In the genomic region with DNA sequence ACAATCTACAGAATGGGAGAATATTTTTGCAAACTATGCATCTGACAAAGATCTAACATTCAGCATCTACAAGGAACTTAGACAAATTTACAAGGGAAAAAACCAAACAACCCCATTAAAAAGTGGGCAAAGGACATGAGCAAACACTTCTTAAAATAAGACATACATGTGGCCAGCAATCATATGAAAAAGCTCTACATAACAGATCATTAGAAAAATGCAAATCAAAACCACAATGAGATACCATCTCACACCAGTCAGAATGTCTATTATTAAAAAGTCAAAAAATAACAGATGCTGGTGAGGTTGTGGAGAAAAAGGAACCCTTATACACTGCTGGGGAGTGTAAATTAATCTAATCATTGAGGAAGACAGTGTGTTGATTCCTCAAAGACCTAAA, we compare ENCODE assay signal across 10 cellular contexts. TPM values are rescaled to one million over a fixed set of nuclear protein-coding genes. Genes with fewer than 3 reads are reported as not detected.
DNase-seq lines count a peak whose midpoint lies in the region; ATAC-seq, FAIRE-seq and TF ChIP-seq lines count a peak whose summit lies in the region.
"Not testable (repeated sequence)": the region's sequence is repeated elsewhere in the genome, so short reads cannot be mapped to it uniquely, and the experiment has no call there.
"Had no signal": no experiment of that assay in that cellular context is flagged by ENCODE, and none has a peak within 500 bp of the region (broad histone marks: within the 10 kb centered on the region; RNA-seq: fewer than 3 reads in every experiment).

No MANE protein-coding gene starts in this region.

- CTCF ChIA-PET in OCI-LY7 (lab: Charles Lee; ENCODE audit: unreplicated experiment) = not testable (repeated sequence)
- CTCF ChIA-PET in GM12878 (lab: Yijun Ruan, JAX) = interaction anchor here (1.3 to 7.4 kb wide), 7 partner anchors 9 to 56 kb away, joined by 3 to 149 read pairs (median 14); partner anchors contain the start of gene RASSF6

- H4K20me1 ChIP-seq in MM.1S (ENCODE audit: insufficient read depth, low read length); OCI-LY7 (ENCODE audit: insufficient read depth, low read length); GM12878 (ENCODE audit: control insufficient read depth, insufficient read depth): not testable (repeated sequence)

- not testable (repeated sequence) for H3K4me2 ChIP-seq in MM.1S (ENCODE audit: low read depth, low read length); OCI-LY7 (ENCODE audit: low read length); GM12878 (ENCODE audit: control insufficient read depth, insufficient read depth)

- not testable (repeated sequence) for DNase-seq in MM.1S; OCI-LY7 (ENCODE audit: low spot score); GM12878 (ENCODE audit: low read depth, low spot score)

- TF ChIP-seq CTCF in MM.1S (IDR thresholded peaks at IDR 0.05; ENCODE audit: low read length); OCI-LY7 (conservative IDR thresholded peaks at IDR 0.05; ENCODE audit: low read length); GM12878 (IDR thresholded peaks at IDR 0.05 in 2 of 3, conservative IDR thresholded peaks at IDR 0.05 in 1 of 3; ENCODE audit: control insufficient read depth in 2 of 3, extremely low read depth in 1 of 3, insufficient read depth in 1 of 3, low read depth in 3 of 3, low read length in 3 of 3): not testable (repeated sequence)

- H3K9me3 ChIP-seq in MM.1S (replicated peaks; ENCODE audit: insufficient read depth, low read length); GM12878 (replicated peaks; ENCODE audit: control insufficient read depth, insufficient read depth, low read length): not testable (repeated sequence)
- H3K9me3 ChIP-seq in OCI-LY7 (ENCODE audit: low read length) = peaks cover 11% of the 10 kb centered on the region

- peak; percentile 46 for ATAC-seq in GM18502 (IDR thresholded peaks at IDR 0.05; ENCODE audit: poor library complexity, unreplicated experiment)
- ATAC-seq in GM18867 (IDR thresholded peaks at IDR 0.05; ENCODE audit: unreplicated experiment) = peak; percentile 42
- peak; percentile 23 for ATAC-seq in GM19468 (IDR thresholded peaks at IDR 0.05; ENCODE audit: extremely low read depth, unreplicated experiment)
- ATAC-seq in HG03354 (IDR thresholded peaks at IDR 0.05; ENCODE audit: poor library complexity, severe bottlenecking, unreplicated experiment) = peak; percentile 40
- peak; percentile 49 for ATAC-seq in GM12878

- in situ Hi-C loops in GM12878 (cut with MboI) = not testable (repeated sequence)

- TF ChIP-seq RAD21 in GM12878 (IDR thresholded peaks at IDR 0.05; ENCODE audit: insufficient read depth, low read depth, low read length) = not testable (repeated sequence)

- H3K27me3 ChIP-seq in MM.1S (replicated peaks; ENCODE audit: insufficient read depth, low read length); GM12878 (replicated peaks in 1 of 2; ENCODE audit: control insufficient read depth in 2 of 2, insufficient read depth in 2 of 2, low read length in 1 of 2): not testable (repeated sequence)

- not testable (repeated sequence) for H3K9ac ChIP-seq in MM.1S (ENCODE audit: low read length); GM12878 (ENCODE audit: control insufficient read depth, insufficient read depth, low read length)

- BruUV-seq in OCI-LY7 (replicated peaks; lab: Mats Ljungman, UMichigan); GM12878 (replicated peaks; lab: Mats Ljungman, UMichigan): not testable (repeated sequence)

- POLR2A ChIA-PET in OCI-LY7 (lab: Charles Lee) (interaction anchor here (0.6 to 1.8 kb wide), 5 partner anchors 9 to 57 kb away, joined by 3 to 5 read pairs (median 3); no protein-coding TSS in a partner anchor), GM12878 (lab: Charles Lee) (interaction anchor here (0.7 to 1.7 kb wide), 5 partner anchors 10 to 58 kb away, joined by 3 to 5 read pairs (median 5); no protein-coding TSS in a partner anchor)

- H2AFZ ChIP-seq in MM.1S (ENCODE audit: low read length); OCI-LY7 (ENCODE audit: low read length); GM12878 (ENCODE audit: control insufficient read depth, low read depth, low read length): not testable (repeated sequence)

- not testable (repeated sequence) for H3K9me2 ChIP-seq in MM.1S (replicated peaks; ENCODE audit: insufficient read depth, low read length); OCI-LY7 (ENCODE audit: insufficient read depth, low read length)

- intact Hi-C loops in OCI-LY7 (cut with micrococcal nuclease; ENCODE audit: unreplicated experiment) = not testable (repeated sequence)
- intact Hi-C loops in GM12878 (cut with micrococcal nuclease; ENCODE audit: unreplicated experiment) = loop anchor here (10.0 kb wide), 1 partner anchor 342 kb away; the partner anchor contains the start of gene ANKRD17

- H3K4me1 ChIP-seq in MM.1S (ENCODE audit: low read length) (peaks cover 47% of the 10 kb centered on the region), OCI-LY7 (ENCODE audit: insufficient read depth, low read length, poor library complexity, severe bottlenecking) (peaks cover 97% of the 10 kb centered on the region)
- H3K4me1 ChIP-seq in GM12878 (ENCODE audit: control insufficient read depth, insufficient read depth, low read length) = not testable (repeated sequence)

- not testable (repeated sequence) for FAIRE-seq in GM12878 (lab: Jason Lieb, UNC)

- H3K36me3 ChIP-seq in MM.1S (replicated peaks; ENCODE audit: insufficient read depth, low read length); GM12878 (ENCODE audit: control insufficient read depth in 2 of 2, insufficient read depth in 2 of 2, low read length in 1 of 2): not testable (repeated sequence)
- H3K36me3 ChIP-seq in OCI-LY7 (ENCODE audit: insufficient read depth, low read length) = peaks cover 99% of the 10 kb centered on the region

- not testable (repeated sequence) for H3K79me2 ChIP-seq in MM.1S (ENCODE audit: low read length); GM12878 (ENCODE audit: control insufficient read depth, insufficient read depth, low read length)
- peaks cover 100% of the 10 kb centered on the region for H3K79me2 ChIP-seq in OCI-LY7 (ENCODE audit: insufficient read depth, low read depth, low read length)

- not testable (repeated sequence) for TF ChIP-seq EP300 in GM12878 (IDR thresholded peaks at IDR 0.05; ENCODE audit: borderline replicate concordance in 1 of 2, control insufficient read depth in 1 of 2, low read depth in 2 of 2, low read length in 2 of 2)

- H3K27ac ChIP-seq in MM.1S (ENCODE audit: low read length) (peak overlapping the region; percentile 5; the same call in 1 of the 2 replicates), OCI-LY7 (ENCODE audit: low read depth, low read length, poor library complexity, severe bottlenecking) (peak overlapping the region; percentile 61)
- not testable (repeated sequence) for H3K27ac ChIP-seq in GM12878 (ENCODE audit: control insufficient read depth, insufficient read depth)

- SMC1A ChIA-PET in GM12878 (lab: Charles Lee; ENCODE audit: uncharacterized antibody, unreplicated experiment) = interaction anchor here (1.4 to 7.4 kb wide), 4 partner anchors 18 to 56 kb away, joined by 3 to 146 read pairs (median 100); partner anchors contain the start of gene RASSF6

- not testable (repeated sequence) for H3K4me3 ChIP-seq in MM.1S (ENCODE audit: low read length); OCI-LY7 (ENCODE audit: low read depth, low read length, poor library complexity, severe bottlenecking); GM12878

- H3F3A ChIP-seq in MM.1S (ENCODE audit: insufficient read depth, low read length) = peaks cover 15% of the 10 kb centered on the region; the same call in 1 of the 2 replicates

- RAD21 ChIA-PET in GM12878 (lab: Charles Lee; ENCODE audit: unreplicated experiment) = interaction anchor here (0.6 to 5.4 kb wide), 4 partner anchors 12 to 389 kb away, joined by 3 to 21 read pairs (median 4); no protein-coding TSS in a partner anchor

- TF ChIP-seq POLR2A in GM12878 (IDR thresholded peaks at IDR 0.05; ENCODE audit: low read depth, low read length) = not testable (repeated sequence)

TF ChIP-seq in GM12878, 131 proteins besides CTCF, POLR2A, EP300 and RAD21 (continues in another document):
- peak; percentile 83 for TF ChIP-seq MTA2 (IDR thresholded peaks at IDR 0.05; ENCODE audit: low read depth)
- TF ChIP-seq, protein P1, sequence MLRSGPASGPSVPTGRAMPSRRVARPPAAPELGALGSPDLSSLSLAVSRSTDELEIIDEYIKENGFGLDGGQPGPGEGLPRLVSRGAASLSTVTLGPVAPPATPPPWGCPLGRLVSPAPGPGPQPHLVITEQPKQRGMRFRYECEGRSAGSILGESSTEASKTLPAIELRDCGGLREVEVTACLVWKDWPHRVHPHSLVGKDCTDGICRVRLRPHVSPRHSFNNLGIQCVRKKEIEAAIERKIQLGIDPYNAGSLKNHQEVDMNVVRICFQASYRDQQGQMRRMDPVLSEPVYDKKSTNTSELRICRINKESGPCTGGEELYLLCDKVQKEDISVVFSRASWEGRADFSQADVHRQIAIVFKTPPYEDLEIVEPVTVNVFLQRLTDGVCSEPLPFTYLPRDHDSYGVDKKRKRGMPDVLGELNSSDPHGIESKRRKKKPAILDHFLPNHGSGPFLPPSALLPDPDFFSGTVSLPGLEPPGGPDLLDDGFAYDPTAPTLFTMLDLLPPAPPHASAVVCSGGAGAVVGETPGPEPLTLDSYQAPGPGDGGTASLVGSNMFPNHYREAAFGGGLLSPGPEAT (IDR thresholded peaks at IDR 0.05; ENCODE audit: low read depth) = peak; percentile 47; the same call in 1 of the 2 replicates
- peak; percentile 44 for TF ChIP-seq ATF7 (IDR thresholded peaks at IDR 0.05; ENCODE audit: low read depth)

RNA-seq across cellular contexts. Expression of gene RASSF6, which starts 23.1 kb away (rescaled TPM):
- 32.5 and 48.3 TPM in 2 replicates for total RNA-seq in OCI-LY7 (2014; rRNA removed; shearing (Covaris generic))
- total RNA-seq in OCI-LY7 (2022) (62.2 and 86.6 TPM in 2 replicates), GM12878 (2014; rRNA removed) (0.28 and 0.33 TPM in 2 replicates), GM12878 (2014; rRNA removed; fragmentation: Illumina TruSeq; extraction: Trizol) (0.55 and 0.76 TPM in 2 replicates), GM12878 (2021) (0.43 and 0.62 TPM in 2 replicates)
- total RNA-seq in GM12878 (2013; cell fraction: nucleolus; rRNA removed) = 7.9 and 10.8 TPM in 2 replicates
- polyA plus RNA-seq in GM12878 (2011; ENCODE audit: low read depth) = 0.50 TPM
- polyA plus RNA-seq in GM12878 (2011; rRNA removed) (2.9 and 4.9 TPM in 2 replicates), GM12878 (2014; fragmentation: Illumina TruSeq; extraction: Trizol) (0.57 and 0.74 TPM in 2 replicates), GM12878 (2014; fragmentation: Nextera tagmentation; extraction: Ambion mirVana) (under 1 TPM; 0.35 to 0.40 TPM), GM12878 (2014; rRNA removed) (0.56 and 0.69 TPM in 2 replicates), GM12878 (2016; fragmentation: Nextera tagmentation; extraction: Ambion mirVana) (under 1 TPM; 0.33 to 0.52 TPM)
- polyA plus RNA-seq in GM12878 (2011; cell fraction: cytosol; rRNA removed) = 0.93 and 1.3 TPM in 2 replicates
- 2.8 and 3.9 TPM in 2 replicates for polyA plus RNA-seq in GM12878 (2011; cell fraction: nucleus; rRNA removed)
- 0.58 and 0.88 TPM in 2 replicates for polyA plus RNA-seq in GM12878 (2012)
- polyA minus RNA-seq in GM12878 (2011; rRNA and poly(A)+ RNA removed) = 2.1 TPM in 2 replicates
- 1.2 TPM in 2 replicates for polyA minus RNA-seq in GM12878 (2011; cell fraction: cytosol; rRNA and poly(A)+ RNA removed)
- 3.5 and 8.0 TPM in 2 replicates for polyA minus RNA-seq in GM12878 (2011; cell fraction: nucleus; rRNA and poly(A)+ RNA removed)
- total RNA-seq: A673, HFFc6 had no signal
- polyA plus RNA-seq: BJ had no signal
